ENCODE assay signal across 1 cellular context in genomic region chr1:23719162-23719820, GRCh38.
TF ChIP-seq lines count a peak whose summit lies in the region.

No MANE protein-coding gene starts in this region.

TF ChIP-seq in IMR-90, 13 proteins besides CTCF, POLR2A, EP300 and RAD21 (continued from another document):
- TF ChIP-seq ELK1 (IDR thresholded peaks at IDR 0.05; ENCODE audit: borderline replicate concordance, low read depth, low read length) (no peak), BHLHE40 (IDR thresholded peaks at IDR 0.05; ENCODE audit: low read depth, low read length) (no peak), NFE2L2 (IDR thresholded peaks at IDR 0.05; ENCODE audit: low read depth, low read length) (no peak)
